ENCODE assay signal across 24 cellular contexts in genomic region chr1:182246783-182247182, GRCh38.
DNase-seq lines count a peak whose midpoint lies in the region; ATAC-seq and TF ChIP-seq lines count a peak whose summit lies in the region.
"Had no signal": no experiment of that assay in that cellular context is flagged by ENCODE, and none has a peak within 500 bp of the region (broad histone marks: within the 10 kb centered on the region; RNA-seq: fewer than 3 reads in every experiment).

No MANE protein-coding gene starts in this region.

- H3K9me3 ChIP-seq in mammary epithelial cell (replicated peaks; ENCODE audit: insufficient read depth, low read length) (no peaks in the 10 kb centered on the region), right lobe of liver (no peaks in the 10 kb centered on the region), colonic mucosa (no peaks in the 10 kb centered on the region)
- H3K9me3 ChIP-seq: SK-N-SH had no signal

- no peaks in the 10 kb centered on the region for H3K36me3 ChIP-seq in mammary epithelial cell (ENCODE audit: insufficient read depth, low read length)
- H3K36me3 ChIP-seq in right lobe of liver, result no peaks in the 10 kb centered on the region
- no peaks in the 10 kb centered on the region for H3K36me3 ChIP-seq in colonic mucosa

- TF ChIP-seq POLR2A in right lobe of liver (IDR thresholded peaks at IDR 0.05), result no peak

- dilution Hi-C loops in mammary epithelial cell (cut with HindIII; ENCODE audit: low sequenced_read_pairs), result no loop called here

- peak in 3 of 4 donors; percentile 43 to 53 (median 44) for ATAC-seq in right lobe of liver
- ATAC-seq: GM12878, K562 had no signal

- H3K4me1 ChIP-seq in mammary epithelial cell (ENCODE audit: insufficient read depth, low read length), result no peaks in the 10 kb centered on the region
- H3K4me1 ChIP-seq in right lobe of liver, result peaks cover 0 to 12% (median 3%) of the 10 kb centered on the region in 4 donors
- no peaks in the 10 kb centered on the region for H3K4me1 ChIP-seq in colonic mucosa

- H4K20me1 ChIP-seq in mammary epithelial cell (ENCODE audit: insufficient read depth, low read length), result no peaks in the 10 kb centered on the region

- BruUV-seq in mammary epithelial cell (replicated peaks; lab: Mats Ljungman, UMichigan), result no TSS peak

- TF ChIP-seq CTCF in mammary epithelial cell (conservative IDR thresholded peaks at IDR 0.05 in 1 of 2, IDR thresholded peaks at IDR 0.05 in 1 of 2; ENCODE audit: extremely low read depth in 1 of 2, insufficient read depth in 1 of 2, low read depth in 1 of 2, low read length in 2 of 2) (no peak), right lobe of liver (IDR thresholded peaks at IDR 0.05) (no peak), colonic mucosa (IDR thresholded peaks at IDR 0.05) (no peak)

- WGBS in mammary epithelial cell (ENCODE audit: low coverage, missing lambda C conversion rate), result 25% methylated on average over 4 of the region's 5 CpGs
- 58% methylated on average over 5 of the region's 5 CpGs for WGBS in right lobe of liver (ENCODE audit: insufficient coverage, low coverage, low lambda C conversion rate, missing lambda C conversion rate)

- H3K27ac ChIP-seq in mammary epithelial cell (ENCODE audit: insufficient read depth, low read depth, low read length) (no peak overlapping the region), right lobe of liver (no peak overlapping the region), colonic mucosa (no peak overlapping the region)
- H3K27ac ChIP-seq: RWPE1 had no signal

- H3K27me3 ChIP-seq in mammary epithelial cell (ENCODE audit: insufficient read depth, low read length) (no peaks in the 10 kb centered on the region), right lobe of liver (no peaks in the 10 kb centered on the region), colonic mucosa (no peaks in the 10 kb centered on the region)

- no peak overlapping the region for H2AFZ ChIP-seq in mammary epithelial cell (ENCODE audit: low read depth, low read length)

- CTCF ChIA-PET in mammary epithelial cell (lab: Charles Lee; ENCODE audit: low non-redundant PET), result no interaction called here

- H3K9ac ChIP-seq in mammary epithelial cell (ENCODE audit: insufficient read depth, low read length) (no peak overlapping the region), colonic mucosa (ENCODE audit: low read depth in 2 of 2, low read length in 2 of 2) (no peak overlapping the region)
- H3K9ac ChIP-seq: SK-N-SH had no signal

- DNase-seq in DMS79 treated with DMSO at 0.1 percent for 48 hours (lab: John Stamatoyannopoulos, UW) (peak; percentile 20), DMS79 (lab: John Stamatoyannopoulos, UW) (no peak), NCI-H526 (lab: John Stamatoyannopoulos, UW) (peak; percentile 13 to 62), mammary epithelial cell (peak; percentile 44), right lobe of liver (peak; percentile 66 to 72 (median 70)), SKM-1 (lab: John Stamatoyannopoulos, UW; ENCODE audit: unreplicated experiment) (no peak), activated T-cell treated with anti-CD3 and anti-CD28 coated beads for 4 hours (no peak), colonic mucosa (no peak)
- DNase-seq: 8988T, C1 segment of cervical spinal cord, H9, HFFc6, MM.1S, NCI-H1048, NCI-H1436, NCI-H187 treated with DMSO at 0.1 percent for 48 hours, NCI-H2171, NCI-H446, NCI-H69, SHP77 treated with DMSO at 0.1 percent for 48 hours, SK-N-SH had no signal

- H3K4me2 ChIP-seq in mammary epithelial cell (ENCODE audit: insufficient read depth, low read depth, low read length), result no peak overlapping the region
- H3K4me2 ChIP-seq: SK-N-SH had no signal

- intact Hi-C loops in mammary epithelial cell (cut with micrococcal nuclease) (no loop called here), right lobe of liver (cut with DNase I) (no loop called here), colonic mucosa (cut with DNase I) (no loop called here)

- no peaks in the 10 kb centered on the region for H3K79me2 ChIP-seq in mammary epithelial cell (ENCODE audit: insufficient read depth, low read length)

- in situ Hi-C loops in mammary epithelial cell (cut with MboI; ENCODE audit: low sequenced_read_pairs in 2 of 2), result no loop called here

- H3K4me3 ChIP-seq in mammary epithelial cell (replicated peaks in 1 of 3; ENCODE audit: insufficient read depth in 1 of 3, low read depth in 2 of 3, low read length in 3 of 3), result no peak overlapping the region
- no peak overlapping the region for H3K4me3 ChIP-seq in right lobe of liver
- no peak overlapping the region for H3K4me3 ChIP-seq in colonic mucosa
- H3K4me3 ChIP-seq: GM12878, K562 had no signal

Comparison
In these comparisons a context has a peak if more than half of its experiments do, and no peak if none do; other contexts are left out.
1. DNase-seq: peak in DMS79 treated with DMSO at 0.1 percent for 48 hours (single experiment), NCI-H526 (2 of 2), mammary epithelial cell (single experiment) and right lobe of liver (3 of 3); none in DMS79 (single experiment), SKM-1 (single experiment), activated T-cell treated with anti-CD3 and anti-CD28 coated beads for 4 hours (single experiment) and colonic mucosa (single experiment).